1 cellular context compared by ENCODE assay signal in genomic region chr3:177402533-177402932, GRCh38.
TF ChIP-seq lines count a peak whose summit lies in the region.

No MANE protein-coding gene starts in this region.

TF ChIP-seq in WTC11, 78 proteins besides CTCF, POLR2A, EP300 and RAD21 (continued from another document):
- TF ChIP-seq AR (CRISPR knock-in tag; IDR thresholded peaks at IDR 0.05) (no peak), PRRX2 (CRISPR knock-in tag; IDR thresholded peaks at IDR 0.05) (no peak), ZNF219 (CRISPR knock-in tag; IDR thresholded peaks at IDR 0.05; ENCODE audit: borderline replicate concordance) (no peak), NR1H2 (CRISPR knock-in tag; IDR thresholded peaks at IDR 0.05) (no peak), KAT7 (CRISPR knock-in tag; IDR thresholded peaks at IDR 0.05; ENCODE audit: borderline replicate concordance) (no peak), ATF1 (CRISPR knock-in tag; IDR thresholded peaks at IDR 0.05) (no peak), TEAD4 (CRISPR knock-in tag; IDR thresholded peaks at IDR 0.05) (no peak), EMX1 (CRISPR knock-in tag; IDR thresholded peaks at IDR 0.05) (no peak), ARID4B (CRISPR knock-in tag; IDR thresholded peaks at IDR 0.05; ENCODE audit: borderline replicate concordance) (no peak), ZNF425 (CRISPR knock-in tag; conservative IDR thresholded peaks at IDR 0.05) (no peak), SMAD3 (CRISPR knock-in tag; IDR thresholded peaks at IDR 0.05; ENCODE audit: borderline replicate concordance) (no peak), FOXK1 (CRISPR knock-in tag; IDR thresholded peaks at IDR 0.05) (no peak)
TF ChIP-seq in WTC11: peak in this region for 0.
